In genomic region chr5:112036206-112036605, GRCh38 we compare ENCODE assay signal across 20 cellular contexts.
DNase-seq lines count a peak whose midpoint lies in the region; ATAC-seq and TF ChIP-seq lines count a peak whose summit lies in the region.
"Had no signal": no experiment of that assay in that cellular context is flagged by ENCODE, and none has a peak within 500 bp of the region (broad histone marks: within the 10 kb centered on the region; RNA-seq: fewer than 3 reads in every experiment).

No MANE protein-coding gene starts in this region.

- TF ChIP-seq CTCF in AG04449 (IDR thresholded peaks at IDR 0.05; ENCODE audit: insufficient read depth, low read length, missing control alignments) (no peak), osteocyte (IDR thresholded peaks at IDR 0.05) (no peak)

- DNase-seq in AG04449 (ENCODE audit: low read depth, low spot score): peak; percentile 0
- peak; percentile 78 for DNase-seq in EL
- peak; percentile 71 for DNase-seq in HT1080 (ENCODE audit: low read depth)
- DNase-seq in amniotic epithelial cell (ENCODE audit: low read depth): peak; percentile 16
- no peak for DNase-seq in osteocyte (ENCODE audit: extremely low spot score, unreplicated experiment)
- DNase-seq: DMS79, GDM1, Karpas-422, MM.1S, NCI-H1092, NCI-H1436 treated with DMSO at 0.1 percent for 48 hours, NCI-H2029 treated with DMSO at 0.1 percent for 48 hours, NCI-H2171, OCI-M1, T-helper 17 cell had no signal

- CTCF ChIA-PET in AG04449 (lab: Yijun Ruan, JAX): no interaction called here

- POLR2A ChIA-PET in AG04449 (lab: Yijun Ruan, JAX): no interaction called here

- H3K27me3 Mint-ChIP-seq in osteocyte (ENCODE audit: unreplicated experiment): no peaks in the 10 kb centered on the region
- H3K27me3 Mint-ChIP-seq: IgD-negative memory B cell, T-helper 17 cell had no signal

- H3K9me3 Mint-ChIP-seq in osteocyte (ENCODE audit: unreplicated experiment): peaks cover 10% of the 10 kb centered on the region

- H3K4me3 Mint-ChIP-seq in osteocyte (ENCODE audit: unreplicated experiment): no peak overlapping the region
- H3K4me3 Mint-ChIP-seq: IgD-negative memory B cell, T-helper 17 cell had no signal

- peaks cover 2% of the 10 kb centered on the region for H3K36me3 Mint-ChIP-seq in osteocyte (ENCODE audit: unreplicated experiment)
- H3K36me3 Mint-ChIP-seq: IgD-negative memory B cell had no signal

- no peaks in the 10 kb centered on the region for H3K4me1 Mint-ChIP-seq in osteocyte (ENCODE audit: unreplicated experiment)
- H3K4me1 Mint-ChIP-seq: IgD-negative memory B cell, T-helper 17 cell had no signal

- ATAC-seq in HG02642 (IDR thresholded peaks at IDR 0.05; ENCODE audit: poor library complexity, unreplicated experiment): no peak
- no peak for ATAC-seq in GM18520 (IDR thresholded peaks at IDR 0.05; ENCODE audit: unreplicated experiment)
- no peak for ATAC-seq in GM21447 (IDR thresholded peaks at IDR 0.05; ENCODE audit: unreplicated experiment)
- ATAC-seq: A549, T-helper 17 cell had no signal

- no peak overlapping the region for H3K27ac Mint-ChIP-seq in osteocyte (ENCODE audit: unreplicated experiment)
- H3K27ac Mint-ChIP-seq: IgD-negative memory B cell, T-helper 17 cell had no signal

- no peak overlapping the region for H3K4me3 ChIP-seq in AG04449 (ENCODE audit: low read depth, low read length)
- H3K4me3 ChIP-seq: A549 had no signal
